8 cellular contexts compared by ENCODE assay signal in genomic region chr2:177262958-177263450, GRCh38. TPM values are rescaled to one million over a fixed set of nuclear protein-coding genes. Genes with fewer than 3 reads are reported as not detected.
DNase-seq lines count a peak whose midpoint lies in the region; ATAC-seq, FAIRE-seq and TF ChIP-seq lines count a peak whose summit lies in the region.

No MANE protein-coding gene starts in this region.

- peak; percentile 38 for FAIRE-seq in TTC549 (lab: Jason Lieb, UNC)

- DNase-seq in fibroblast of villous mesenchyme (ENCODE audit: low read depth) (no peak), sigmoid colon (no peak), kidney tubule cell (ENCODE audit: low spot score) (no peak)
- DNase-seq in stimulated activated CD4-positive, alpha-beta T cell treated with anti-CD3 and anti-CD28 coated beads, Interleukin-1b, Interleukin-23, amount 100 ng/mL, for 48 hours, result no peak
- DNase-seq in stimulated activated CD4-positive, alpha-beta T cell treated with anti-CD3 and anti-CD28 coated beads, Interleukin-2, amount 100 ng/mL, for 48 hours, result no peak

- no peak for TF ChIP-seq CTCF in GM12875 (IDR thresholded peaks at IDR 0.05; ENCODE audit: borderline replicate concordance, insufficient read depth, low read depth, low read length)
- TF ChIP-seq CTCF in fibroblast of villous mesenchyme (IDR thresholded peaks at IDR 0.05; ENCODE audit: insufficient read depth, low read depth, low read length), result no peak
- no peak for TF ChIP-seq CTCF in sigmoid colon (IDR thresholded peaks at IDR 0.05)

- no peaks in the 10 kb centered on the region for H3K36me3 ChIP-seq in sigmoid colon

- peak overlapping the region; percentile 91 for H3K4me3 ChIP-seq in GM12875 (ENCODE audit: low read depth, low read length)
- H3K4me3 ChIP-seq in fibroblast of villous mesenchyme (ENCODE audit: low read depth, low read length), result peak overlapping the region; percentile 91
- H3K4me3 ChIP-seq in sigmoid colon, result peak overlapping the region; percentile 86 to 99 (median 99)

- no peak for TF ChIP-seq EP300 in sigmoid colon (IDR thresholded peaks at IDR 0.05)

- peak overlapping the region; percentile 90 to 100 (median 100) for H3K27ac ChIP-seq in sigmoid colon

- intact Hi-C loops in sigmoid colon (cut with DNase I), result loop anchor here (1.0 to 5.0 kb wide), 3 partner anchors 70 to 154 kb away; no protein-coding TSS in a partner anchor

- no peaks in the 10 kb centered on the region for H3K9me3 ChIP-seq in sigmoid colon

- ATAC-seq in HG03457 (IDR thresholded peaks at IDR 0.05; ENCODE audit: unreplicated experiment), result no peak

- no peak for TF ChIP-seq POLR2A in sigmoid colon (IDR thresholded peaks at IDR 0.05)

- 0 to 1% methylated on average over 6 of the region's 6 CpGs for WGBS in sigmoid colon, 2 donors

- H3K27me3 ChIP-seq in sigmoid colon, result no peaks in the 10 kb centered on the region

- peaks cover 0 to 51% (median 47%) of the 10 kb centered on the region in 4 donors for H3K4me1 ChIP-seq in sigmoid colon

RNA-seq across cellular contexts. Expression of gene NFE2L2, which starts 1.5 kb away (rescaled TPM):
- total RNA-seq in fibroblast of villous mesenchyme, result 48.3 and 78.6 TPM in 2 replicates
- total RNA-seq in sigmoid colon, result 100 to 1,000 TPM in 2 of 4 donors, 10 to 100 TPM in 2; 88.1 to 103 (median 98.1) TPM
- 10 to 100 TPM; 46.7 to 88.3 (median 69.7) TPM for polyA plus RNA-seq in sigmoid colon

RNA-seq across cellular contexts. Expression of gene HNRNPA3, which starts 50.4 kb away (rescaled TPM):
- total RNA-seq in fibroblast of villous mesenchyme, result 33.2 and 38.0 TPM in 2 replicates
- 10 to 100 TPM; 69.2 to 82.1 (median 74.5) TPM for total RNA-seq in sigmoid colon
- 100 to 1,000 TPM; 130 to 261 (median 131) TPM for polyA plus RNA-seq in sigmoid colon
